Comparison of ENCODE assay signal across 21 cellular contexts in the genomic region with DNA sequence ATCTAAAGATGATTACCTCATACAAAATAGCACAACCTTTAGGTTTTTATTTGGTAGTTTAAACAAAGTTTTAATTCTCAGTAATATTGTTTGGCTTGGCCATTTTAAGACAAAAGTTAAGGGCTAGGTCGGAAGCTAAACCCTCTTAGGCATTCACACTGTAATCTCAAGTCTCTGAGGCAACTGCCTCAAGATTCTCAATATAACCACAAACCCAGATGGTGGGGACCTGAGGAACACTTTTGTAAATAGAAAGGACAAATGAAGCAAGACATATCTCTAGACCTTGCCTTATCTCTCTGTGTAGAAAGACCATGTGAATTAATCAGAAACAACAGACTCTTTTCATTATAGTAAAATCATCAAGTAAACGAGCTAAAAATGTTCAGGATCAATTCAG.
"Had no signal": no experiment of that assay in that cellular context is flagged by ENCODE, and none has a peak within 500 bp of the region (broad histone marks: within the 10 kb centered on the region; RNA-seq: fewer than 3 reads in every experiment).

No MANE protein-coding gene starts in this region.

- H3K36me3 ChIP-seq: lower lobe of right lung, thyroid gland had no signal

- H3K4me3 Mint-ChIP-seq: activated T-helper 17 cell treated with anti-CD3 and anti-CD28 coated beads, Interleukin-2, amount 50 U/mL, for 72 hours; brain; dendritic cell treated with granulocyte-macrophage colony-stimulating factor and Interleukin-4, amounts not matched to agents 40 ng/mL and 50 ng/mL, for 4 days; immature natural killer cell; naive B cell; WTC11 had no signal

- ATAC-seq: activated naive CD4-positive, alpha-beta T cell treated with anti-CD3 and anti-CD28 coated beads, Interleukin-2, amount 50 U/mL, for 72 hours; activated T-helper 17 cell treated with anti-CD3 and anti-CD28 coated beads, Interleukin-2, amount 50 U/mL, for 72 hours; left lobe of liver; lower lobe of right lung; right cardiac atrium; stimulated activated naive CD8-positive, alpha-beta T cell treated with anti-CD3 and anti-CD28 coated beads, Interleukin-15, Interleukin-2, amounts not matched to agents 100 U/mL and 50 U/mL, for 24 hours had no signal

- DNase-seq: activated T-cell treated with anti-CD3 and anti-CD28 coated beads, Interleukin-2, amount 50 U/mL, for 1 hour; aorta; effector CD4-positive, alpha-beta T cell; erythroblast; foreskin fibroblast; immature natural killer cell; lower lobe of right lung; naive B cell; nucleus accumbens; right cardiac atrium; stimulated activated CD4-positive, alpha-beta T cell treated with anti-CD3 and anti-CD28 coated beads, Interleukin-12 subunit alpha, Interleukin-12 subunit beta, amount 100 ng/mL, for 4 hours; stimulated activated CD4-positive, alpha-beta T cell treated with anti-CD3 and anti-CD28 coated beads, Interleukin-4, amount 100 ng/mL, for 4 hours; stimulated activated naive CD8-positive, alpha-beta T cell treated with anti-CD3 and anti-CD28 coated beads, Interleukin-15, Interleukin-2, amounts not matched to agents 100 U/mL and 50 U/mL, for 24 hours; thyroid gland had no signal

- H3K9me3 ChIP-seq: lower lobe of right lung, thyroid gland had no signal

- H3K27me3 Mint-ChIP-seq: activated T-helper 17 cell treated with anti-CD3 and anti-CD28 coated beads, Interleukin-2, amount 50 U/mL, for 72 hours; dendritic cell treated with granulocyte-macrophage colony-stimulating factor and Interleukin-4, amounts not matched to agents 40 ng/mL and 50 ng/mL, for 4 days; naive B cell had no signal

- H3K27ac ChIP-seq: lower lobe of right lung, parathyroid adenoma, thyroid gland had no signal

- H3K36me3 Mint-ChIP-seq: activated naive CD4-positive, alpha-beta T cell treated with anti-CD3 and anti-CD28 coated beads, Interleukin-2, amount 50 U/mL, for 72 hours; brain; naive B cell had no signal

- H3K4me1 Mint-ChIP-seq: activated T-helper 17 cell treated with anti-CD3 and anti-CD28 coated beads, Interleukin-2, amount 50 U/mL, for 72 hours; brain; immature natural killer cell; naive B cell had no signal

- H3K79me2 ChIP-seq: parathyroid adenoma had no signal

- H3K4me3 ChIP-seq: lower lobe of right lung, thyroid gland had no signal

- H3K27ac Mint-ChIP-seq: activated naive CD4-positive, alpha-beta T cell treated with anti-CD3 and anti-CD28 coated beads, Interleukin-2, amount 50 U/mL, for 72 hours; activated T-helper 17 cell treated with anti-CD3 and anti-CD28 coated beads, Interleukin-2, amount 50 U/mL, for 72 hours; brain; dendritic cell treated with granulocyte-macrophage colony-stimulating factor and Interleukin-4, amounts not matched to agents 40 ng/mL and 50 ng/mL, for 4 days; immature natural killer cell; naive B cell; WTC11 had no signal

- H3K9ac ChIP-seq: parathyroid adenoma had no signal

- H3K27me3 ChIP-seq: thyroid gland had no signal

- H2AFZ ChIP-seq: parathyroid adenoma had no signal

- H3K4me1 ChIP-seq: lower lobe of right lung, parathyroid adenoma, thyroid gland had no signal
